ENCODE assay signal across 8 cellular contexts in genomic region chr5:178121450-178122276, GRCh38. TPM values are rescaled to one million over a fixed set of nuclear protein-coding genes. Genes with fewer than 3 reads are reported as not detected.
A peak's percentile ranks its signal among the peaks of the same experiment; 100 is the strongest.
DNase-seq lines count a peak whose midpoint lies in the region; ATAC-seq and TF ChIP-seq lines count a peak whose summit lies in the region.
"Had no signal": no experiment of that assay in that cellular context is flagged by ENCODE, and none has a peak within 500 bp of the region (broad histone marks: within the 10 kb centered on the region; RNA-seq: fewer than 3 reads in every experiment).

No MANE protein-coding gene starts in this region.

- H3K79me2 ChIP-seq in Karpas-422 (ENCODE audit: low read length): no peaks in the 10 kb centered on the region
- H3K79me2 ChIP-seq in hepatocyte: no peaks in the 10 kb centered on the region

- peak overlapping the region; percentile 75 for H3K9ac ChIP-seq in Karpas-422 (ENCODE audit: low read length)
- H3K9ac ChIP-seq: neural progenitor cell had no signal

- TF ChIP-seq CTCF in choroid plexus epithelial cell (conservative IDR thresholded peaks at IDR 0.05; ENCODE audit: low read depth, low read length): no peak
- no peak for TF ChIP-seq CTCF in hepatocyte (IDR thresholded peaks at IDR 0.05; ENCODE audit: poor library complexity)
- TF ChIP-seq CTCF in thyroid gland (IDR thresholded peaks at IDR 0.05): no peak

- H3K27me3 ChIP-seq in Karpas-422 (ENCODE audit: low read length) (no peaks in the 10 kb centered on the region), hepatocyte (no peaks in the 10 kb centered on the region), thyroid gland (no peaks in the 10 kb centered on the region)
- H3K27me3 ChIP-seq: neural progenitor cell had no signal

- TF ChIP-seq POLR2A in GM18505 (IDR thresholded peaks at IDR 0.05; ENCODE audit: borderline replicate concordance, extremely low read depth, insufficient read depth, insufficient read length) (no peak), thyroid gland (IDR thresholded peaks at IDR 0.05) (no peak)

- H3K9me2 ChIP-seq in Karpas-422 (replicated peaks; ENCODE audit: insufficient read depth, low read length): no peaks in the 10 kb centered on the region
- no peaks in the 10 kb centered on the region for H3K9me2 ChIP-seq in hepatocyte (replicated peaks; ENCODE audit: insufficient read depth)

- H3K9me3 ChIP-seq in Karpas-422 (ENCODE audit: low read length): no peaks in the 10 kb centered on the region
- no peaks in the 10 kb centered on the region for H3K9me3 ChIP-seq in hepatocyte (ENCODE audit: low read depth)
- H3K9me3 ChIP-seq in thyroid gland: no peaks in the 10 kb centered on the region

- peaks cover 64% of the 10 kb centered on the region for H3K4me1 ChIP-seq in Karpas-422 (ENCODE audit: low read length)
- H3K4me1 ChIP-seq in hepatocyte (ENCODE audit: insufficient read depth): no peaks in the 10 kb centered on the region
- peaks cover 5 to 13% of the 10 kb centered on the region in 2 donors for H3K4me1 ChIP-seq in thyroid gland

- peak overlapping the region; percentile 65; the same call in 1 of the 2 replicates for H2AFZ ChIP-seq in Karpas-422 (ENCODE audit: low read length)
- H2AFZ ChIP-seq in hepatocyte: no peak overlapping the region
- H2AFZ ChIP-seq: neural progenitor cell had no signal

- H3K4me3 ChIP-seq in Karpas-422 (ENCODE audit: low read length) (peak overlapping the region; percentile 66), choroid plexus epithelial cell (ENCODE audit: low read depth, low read length) (peak overlapping the region; percentile 30), hepatocyte (no peak overlapping the region), thyroid gland (replicated peaks in 1 of 3) (no peak overlapping the region)
- H3K4me3 ChIP-seq: neural progenitor cell had no signal

- DNase-seq in Karpas-422 (peak; percentile 87), choroid plexus epithelial cell (ENCODE audit: low read depth) (no peak), retina (peak; percentile 25), hepatocyte (ENCODE audit: low spot score) (no peak), thyroid gland (no peak)

- peaks cover 4% of the 10 kb centered on the region; the same call in 1 of the 2 replicates for H4K20me1 ChIP-seq in Karpas-422 (ENCODE audit: insufficient read depth, low read depth, low read length)
- no peaks in the 10 kb centered on the region for H4K20me1 ChIP-seq in hepatocyte (ENCODE audit: insufficient read depth, poor library complexity, severe bottlenecking)

- H3K4me2 ChIP-seq in Karpas-422 (ENCODE audit: low read depth, low read length, poor library complexity, severe bottlenecking) (peak overlapping the region; percentile 75), hepatocyte (no peak overlapping the region)
- H3K4me2 ChIP-seq: neural progenitor cell had no signal

- peak; percentile 1 for ATAC-seq in GM18505 (IDR thresholded peaks at IDR 0.05; ENCODE audit: unreplicated experiment)
- ATAC-seq in HG03196 (IDR thresholded peaks at IDR 0.05; ENCODE audit: unreplicated experiment): no peak

- 96% methylated on average over 33 of the region's 36 CpGs for WGBS in hepatocyte (ENCODE audit: low lambda C conversion rate, missing lambda C conversion rate)
- WGBS in thyroid gland, 2 donors: 87 to 88% methylated on average over 20 to 29 of the region's 36 CpGs

- H3K27ac ChIP-seq in Karpas-422 (ENCODE audit: low read length): peak overlapping the region; percentile 90
- no peak overlapping the region for H3K27ac ChIP-seq in hepatocyte
- no peak overlapping the region for H3K27ac ChIP-seq in thyroid gland
- H3K27ac ChIP-seq: neural progenitor cell had no signal

- H3K36me3 ChIP-seq in Karpas-422 (ENCODE audit: insufficient read depth, low read length): no peaks in the 10 kb centered on the region
- no peaks in the 10 kb centered on the region for H3K36me3 ChIP-seq in hepatocyte (replicated peaks; ENCODE audit: insufficient read depth, low read depth)
- no peaks in the 10 kb centered on the region for H3K36me3 ChIP-seq in thyroid gland
- H3K36me3 ChIP-seq: neural progenitor cell had no signal

- intact Hi-C loops in thyroid gland (cut with DNase I): no loop called here

RNA-seq across cellular contexts. Expression of gene N4BP3, which starts 8.3 kb away (rescaled TPM):
- total RNA-seq in Karpas-422 (2014; rRNA removed; shearing (Covaris generic); ENCODE audit: low replicate concordance): 1.2 and 4.1 TPM in 2 replicates
- total RNA-seq in hepatocyte (1.4 and 2.3 TPM in 2 replicates), thyroid gland (1 to 10 TPM; 3.9 to 6.4 (median 5.6) TPM)
- 1.3 and 1.6 TPM in 2 replicates for polyA plus RNA-seq in hepatocyte

RNA-seq across cellular contexts. Expression of gene RMND5B, which starts 9.2 kb away (rescaled TPM):
- total RNA-seq in Karpas-422 (2014; rRNA removed; shearing (Covaris generic); ENCODE audit: low replicate concordance): 42.9 and 59.2 TPM in 2 replicates
- total RNA-seq in hepatocyte: 24.6 and 27.2 TPM in 2 replicates
- polyA plus RNA-seq in hepatocyte: 33.2 and 42.2 TPM in 2 replicates
- 10 to 100 TPM; 32.9 to 49.3 (median 48.2) TPM for total RNA-seq in thyroid gland

RNA-seq across cellular contexts. Expression of gene NHP2, which starts 32.0 kb away (rescaled TPM):
- 264 and 330 TPM in 2 replicates for total RNA-seq in Karpas-422 (2014; rRNA removed; shearing (Covaris generic); ENCODE audit: low replicate concordance)
- 178 and 188 TPM in 2 replicates for total RNA-seq in hepatocyte
- polyA plus RNA-seq in hepatocyte: 148 and 149 TPM in 2 replicates
- total RNA-seq in thyroid gland: 100 to 1,000 TPM; 109 to 257 (median 177) TPM

Comparison
In these comparisons a context has a peak if more than half of its experiments do, and no peak if none do; other contexts are left out.
1. DNase-seq: peak in Karpas-422 (single experiment) and retina (single experiment); none in choroid plexus epithelial cell (single experiment), hepatocyte (single experiment) and thyroid gland (0 of 2).
2. H3K4me3 ChIP-seq: peak in Karpas-422 (single experiment) and choroid plexus epithelial cell (single experiment); none in hepatocyte (single experiment) and thyroid gland (0 of 3).